ENCODE assay signal across 9 cellular contexts in the genomic region with DNA sequence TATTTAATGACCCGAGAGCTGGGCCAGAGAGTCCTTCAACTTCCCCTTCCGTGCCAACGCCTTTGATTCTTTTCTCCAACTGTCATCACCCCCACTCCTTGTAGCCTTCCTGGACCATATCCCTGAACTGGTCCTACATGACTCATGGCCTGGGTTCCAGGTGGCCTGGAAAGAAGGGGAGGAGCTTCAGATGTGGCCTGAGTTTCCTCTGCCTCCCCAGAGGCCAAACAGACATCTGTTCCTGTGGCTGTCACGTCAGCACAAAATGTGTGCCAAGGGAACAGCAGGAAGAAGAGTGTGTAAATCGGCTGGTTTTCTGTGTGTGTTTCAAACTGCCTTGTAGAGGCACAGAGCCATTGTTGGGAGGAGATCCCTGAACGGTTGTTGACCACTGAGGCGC. TPM values are rescaled to one million over a fixed set of nuclear protein-coding genes. Genes with fewer than 3 reads are reported as not detected.
DNase-seq lines count a peak whose midpoint lies in the region; ATAC-seq and TF ChIP-seq lines count a peak whose summit lies in the region.
"Had no signal": no experiment of that assay in that cellular context is flagged by ENCODE, and none has a peak within 500 bp of the region (broad histone marks: within the 10 kb centered on the region; RNA-seq: fewer than 3 reads in every experiment).

No MANE protein-coding gene starts in this region.

- in situ Hi-C loops in gastrocnemius medialis (cut with MboI; ENCODE audit: low sequenced_read_pairs in 4 of 4): loop anchor here in 2 of 4 donors (10.0 to 25.0 kb wide), 4 partner anchors 126 to 1026 kb away; a partner anchor contains a TSS

- H3K4me2 ChIP-seq in PC-3 (ENCODE audit: low read length): peak overlapping the region; percentile 74

- H3F3A ChIP-seq in PC-3 (ENCODE audit: low read length, unreplicated experiment): no peaks in the 10 kb centered on the region

- BruUV-seq in PC-3 (replicated peaks; lab: Mats Ljungman, UMichigan): no TSS peak

- H3K79me2 ChIP-seq in PC-3 (ENCODE audit: low read length): no peaks in the 10 kb centered on the region
- H3K79me2 ChIP-seq: parathyroid adenoma had no signal

- H2AFZ ChIP-seq in PC-3 (ENCODE audit: low read length): peak overlapping the region; percentile 40
- H2AFZ ChIP-seq: parathyroid adenoma had no signal

- ATAC-seq in PC-3 (peak; percentile 20), gastrocnemius medialis (peak; percentile 57 to 75), GM21576 (IDR thresholded peaks at IDR 0.05; ENCODE audit: unreplicated experiment) (no peak), HG03439 (IDR thresholded peaks at IDR 0.05; ENCODE audit: unreplicated experiment) (no peak)

- POLR2A ChIA-PET in PC-3 (lab: Charles Lee; ENCODE audit: unreplicated experiment): no interaction called here

- no peaks in the 10 kb centered on the region for H3K27me3 ChIP-seq in PC-3 (ENCODE audit: low read length)
- H3K27me3 ChIP-seq in gastrocnemius medialis: no peaks in the 10 kb centered on the region

- H3K9me2 ChIP-seq in PC-3 (replicated peaks; ENCODE audit: low read length): no peaks in the 10 kb centered on the region

- peaks cover 6% of the 10 kb centered on the region; the same call in 1 of the 2 replicates for H3K9me3 ChIP-seq in PC-3 (ENCODE audit: low read length)
- no peaks in the 10 kb centered on the region for H3K9me3 ChIP-seq in gastrocnemius medialis

- no peaks in the 10 kb centered on the region for H4K20me1 ChIP-seq in PC-3 (ENCODE audit: low read length)

- peaks cover 18% of the 10 kb centered on the region for H3K4me1 ChIP-seq in PC-3 (ENCODE audit: insufficient read depth, low read length)
- H3K4me1 ChIP-seq in gastrocnemius medialis: peaks cover 2 to 7% of the 10 kb centered on the region in 2 donors
- H3K4me1 ChIP-seq: parathyroid adenoma had no signal

- DNase-seq in GM04503 (ENCODE audit: low read depth) (peak; percentile 70), PC-3 (peak; percentile 81), fibroblast of gingiva (ENCODE audit: low read depth) (peak; percentile 57), gastrocnemius medialis (peak; percentile 16 to 59), iPS-NIHi7 (ENCODE audit: extremely low spot score) (no peak)
- DNase-seq in activated naive CD4-positive, alpha-beta T cell (lab: John Stamatoyannopoulos, UW): no peak

- peak overlapping the region; percentile 26; the same call in 1 of the 2 replicates for H3K9ac ChIP-seq in PC-3 (ENCODE audit: low read length)
- H3K9ac ChIP-seq: parathyroid adenoma had no signal

- H3K36me3 ChIP-seq in PC-3 (ENCODE audit: low read depth, low read length) (no peaks in the 10 kb centered on the region), gastrocnemius medialis (no peaks in the 10 kb centered on the region)

- TF ChIP-seq CTCF in PC-3 (conservative IDR thresholded peaks at IDR 0.05; ENCODE audit: low read depth, low read length) (no peak), gastrocnemius medialis (IDR thresholded peaks at IDR 0.05 in 4 of 5, conservative IDR thresholded peaks at IDR 0.05 in 1 of 5) (no peak)

- TF ChIP-seq POLR2A in gastrocnemius medialis (IDR thresholded peaks at IDR 0.05): no peak

- H3K4me3 ChIP-seq in PC-3 (ENCODE audit: low read length) (no peak overlapping the region; the same call in 1 of the 2 replicates), gastrocnemius medialis (no peak overlapping the region)

- CTCF ChIA-PET in PC-3 (lab: Charles Lee): interaction anchor here (0.6 to 2.4 kb wide), 8 partner anchors 15 to 156 kb away, joined by 3 to 16 read pairs (median 4); no protein-coding TSS in a partner anchor

- peak overlapping the region; percentile 86 for H3K27ac ChIP-seq in PC-3 (ENCODE audit: low read length)
- peak overlapping the region; percentile 12 to 54 (median 32) for H3K27ac ChIP-seq in gastrocnemius medialis
- H3K27ac ChIP-seq: parathyroid adenoma had no signal

- intact Hi-C loops in PC-3 (cut with micrococcal nuclease): loop anchor here (2.0 kb wide), 2 partner anchors 16 to 50 kb away; no protein-coding TSS in a partner anchor
- intact Hi-C loops in gastrocnemius medialis (cut with DNase I; ENCODE audit: low total_unique reads): loop anchor here (10.0 kb wide), 1 partner anchor 1026 kb away; no protein-coding TSS in a partner anchor

RNA-seq across cellular contexts. Expression of gene KIRREL1, which starts 24.9 kb away (rescaled TPM):
- total RNA-seq in PC-3 (2014; rRNA removed) (49.8 and 57.1 TPM in 2 replicates), gastrocnemius medialis (10 to 100 TPM in 1 of 4 donors, 1 to 10 TPM in 3; 2.8 to 15.1 (median 6.6) TPM)

Comparison
In these comparisons a context has a peak if more than half of its experiments do, and no peak if none do; other contexts are left out.
1. DNase-seq: peak in GM04503 (single experiment), PC-3 (single experiment), fibroblast of gingiva (single experiment) and gastrocnemius medialis (2 of 2); none in activated naive CD4-positive, alpha-beta T cell (0 of 4) and iPS-NIHi7 (single experiment).
2. ATAC-seq: peak in PC-3 (single experiment) and gastrocnemius medialis (2 of 2); none in GM21576 (single experiment) and HG03439 (single experiment).